In the genomic region with DNA sequence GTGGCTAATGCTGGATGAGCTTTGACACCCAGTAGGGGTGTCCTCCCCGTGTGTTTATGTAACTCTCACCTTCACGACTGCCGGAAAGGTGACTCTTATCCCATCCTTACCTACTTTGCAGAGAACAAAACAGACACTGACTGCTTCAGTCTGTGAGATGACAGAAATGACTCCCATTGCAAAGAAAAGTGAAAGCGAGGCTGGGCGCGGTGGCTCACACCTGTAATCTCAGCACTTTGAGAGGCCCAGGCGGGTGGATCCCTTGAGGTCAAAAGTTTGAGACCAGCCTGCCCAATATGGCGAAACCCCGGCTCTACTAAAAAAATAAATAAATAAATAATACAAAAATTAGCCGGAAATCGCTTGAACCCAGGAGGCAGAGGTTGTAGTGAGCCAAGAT, we compare ENCODE assay signal across 10 cellular contexts.
"Had no signal": no experiment of that assay in that cellular context is flagged by ENCODE, and none has a peak within 500 bp of the region (broad histone marks: within the 10 kb centered on the region; RNA-seq: fewer than 3 reads in every experiment).

No MANE protein-coding gene starts in this region.

- H3K4me1 ChIP-seq: foreskin keratinocyte, parathyroid adenoma had no signal

- H3K27me3 ChIP-seq: ascending aorta, foreskin keratinocyte, tibial artery had no signal

- H3K9me3 ChIP-seq: ascending aorta, lower lobe of right lung, tibial artery had no signal

- DNase-seq: activated CD4-positive, alpha-beta T cell treated with anti-CD3 and anti-CD28 coated beads for 4 hours; effector memory CD8-positive, alpha-beta T cell; foreskin keratinocyte; glutamatergic neuron; lower lobe of right lung; tibial artery had no signal

- H3K4me3 ChIP-seq: ascending aorta, lower lobe of right lung, tibial artery had no signal

- ATAC-seq: activated T-helper 17 cell treated with anti-CD3 and anti-CD28 coated beads, Interleukin-2, amount 50 U/mL, for 72 hours; foreskin keratinocyte; lower lobe of right lung; stimulated activated effector memory CD8-positive, alpha-beta T cell treated with anti-CD3 and anti-CD28 coated beads, Interleukin-12 subunit alpha, Interleukin-12 subunit beta, amount 100 ng/mL, for 72 hours had no signal

- H3K27ac ChIP-seq: foreskin keratinocyte, lower lobe of right lung, parathyroid adenoma, tibial artery had no signal

- H3K9ac ChIP-seq: parathyroid adenoma had no signal

- H2AFZ ChIP-seq: parathyroid adenoma had no signal

- H3K36me3 ChIP-seq: ascending aorta, lower lobe of right lung, tibial artery had no signal
